In the genomic region with DNA sequence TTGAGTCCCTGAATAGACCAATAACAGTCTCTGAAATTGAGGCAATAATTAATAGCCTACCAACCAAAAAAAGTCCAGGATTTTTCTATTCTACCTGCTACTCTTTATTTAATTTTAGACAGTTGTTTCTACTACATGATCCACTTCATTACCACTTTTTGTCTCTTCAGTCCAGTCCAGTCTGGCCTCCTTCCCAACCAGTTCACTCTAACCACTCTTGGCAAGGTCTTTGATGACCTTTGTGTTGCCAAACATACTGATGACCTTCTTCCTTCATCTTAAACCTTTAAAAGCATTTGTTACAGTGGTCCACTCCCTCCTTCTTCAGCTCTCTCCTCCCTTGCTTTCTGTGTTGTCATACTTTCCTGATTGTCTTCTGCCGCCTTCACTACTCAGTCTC, we compare ENCODE assay signal across 28 cellular contexts.
"Had no signal": no experiment of that assay in that cellular context is flagged by ENCODE, and none has a peak within 500 bp of the region (broad histone marks: within the 10 kb centered on the region; RNA-seq: fewer than 3 reads in every experiment).

No MANE protein-coding gene starts in this region.

- DNase-seq: colonic mucosa; cortex of kidney; dermis blood vessel endothelial cell; dorsolateral prefrontal cortex; effector CD4-positive, alpha-beta T cell; effector CD8-positive, alpha-beta T cell; effector memory CD4-positive, alpha-beta T cell; effector memory CD8-positive, alpha-beta T cell; endodermal cell; erythroblast; esophagus squamous epithelium; foreskin fibroblast; foreskin keratinocyte; foreskin melanocyte; gastrocnemius medialis; glutamatergic neuron; head of caudate nucleus; heart left ventricle; heart right ventricle had no signal

- H3K36me3 ChIP-seq: colonic mucosa, esophagus muscularis mucosa, esophagus squamous epithelium, gastrocnemius medialis, gastroesophageal sphincter, heart left ventricle, heart right ventricle had no signal

- H3K27ac ChIP-seq: colonic mucosa, coronary artery, dorsolateral prefrontal cortex, epithelial cell of prostate, esophagus muscularis mucosa, esophagus squamous epithelium, foreskin keratinocyte, gastrocnemius medialis, gastroesophageal sphincter, heart left ventricle, heart right ventricle had no signal

- FAIRE-seq: colon, endometrium, endothelial cell of umbilical vein, frontal cortex had no signal

- H3K4me1 ChIP-seq: colonic mucosa, esophagus muscularis mucosa, esophagus squamous epithelium, foreskin keratinocyte, gastrocnemius medialis, gastroesophageal sphincter, heart left ventricle, heart right ventricle had no signal

- H3K9me3 ChIP-seq: colonic mucosa, gastrocnemius medialis had no signal

- H3K27me3 ChIP-seq: colonic mucosa, esophagus muscularis mucosa, esophagus squamous epithelium, foreskin keratinocyte, gastrocnemius medialis, gastroesophageal sphincter, heart left ventricle had no signal

- ATAC-seq: effector memory CD8-positive, alpha-beta T cell; esophagus mucosa; foreskin keratinocyte; gastrocnemius medialis; gastroesophageal sphincter; heart left ventricle; heart right ventricle had no signal

- H3K4me3 ChIP-seq: colonic mucosa, coronary artery, dorsolateral prefrontal cortex, esophagus muscularis mucosa, esophagus squamous epithelium, gastrocnemius medialis, gastroesophageal sphincter, heart left ventricle, heart right ventricle had no signal
